ENCODE assay signal across 7 cellular contexts in genomic region chr3:113516115-113516505, GRCh38. TPM values are rescaled to one million over a fixed set of nuclear protein-coding genes. Genes with fewer than 3 reads are reported as not detected.
A peak's percentile ranks its signal among the peaks of the same experiment; 100 is the strongest.
DNase-seq lines count a peak whose midpoint lies in the region; ATAC-seq, FAIRE-seq and TF ChIP-seq lines count a peak whose summit lies in the region.

No MANE protein-coding gene starts in this region.

- H4K20me1 ChIP-seq in DND-41 (ENCODE audit: insufficient read depth, low read length) (no peaks in the 10 kb centered on the region), KMS-11 (ENCODE audit: insufficient read depth) (no peaks in the 10 kb centered on the region), K562 (replicated peaks; ENCODE audit: control insufficient read depth, insufficient read depth, low read length) (no peaks in the 10 kb centered on the region)

- H3K9me1 ChIP-seq in K562 (ENCODE audit: control insufficient read depth, insufficient read depth, low read length) = no peaks in the 10 kb centered on the region

- H3K9me3 Mint-ChIP-seq in natural killer cell treated with Interleukin-12 subunit alpha and Interleukin-12 subunit beta and Interleukin-15 and Interleukin-18, amount 100 ng/mL, for 72 hours = no peaks in the 10 kb centered on the region

- POLR2A ChIA-PET in K562 (lab: Yijun Ruan, JAX) = interaction anchor here (0.6 kb wide), 1 partner anchor 1831 kb away, joined by 3 read pairs; no protein-coding TSS in a partner anchor

- TF ChIP-seq CTCF in DND-41 (IDR thresholded peaks at IDR 0.05; ENCODE audit: borderline replicate concordance, extremely low read depth, low read length, poor library complexity, severe bottlenecking) (no peak), KMS-11 (conservative IDR thresholded peaks at IDR 0.05; ENCODE audit: low read depth, low read length) (no peak), K562 (IDR thresholded peaks at IDR 0.05 in 2 of 3, conservative IDR thresholded peaks at IDR 0.05 in 1 of 3; ENCODE audit: insufficient read depth in 2 of 3, low read depth in 1 of 3, low read length in 3 of 3) (no peak), parathyroid adenoma (IDR thresholded peaks at IDR 0.05) (no peak)

- no peaks in the 10 kb centered on the region for H3K36me3 Mint-ChIP-seq in natural killer cell treated with Interleukin-12 subunit alpha and Interleukin-12 subunit beta and Interleukin-15 and Interleukin-18, amount 100 ng/mL, for 72 hours

- no peak for FAIRE-seq in K562 (lab: Jason Lieb, UNC)

- H2AFZ ChIP-seq in DND-41 (ENCODE audit: low read depth, low read length) = peak overlapping the region; percentile 91
- H2AFZ ChIP-seq in KMS-11 (ENCODE audit: low read depth) = peak overlapping the region; percentile 83; the same call in 1 of the 2 replicates
- 0 out of 2 replicates have a peak overlapping the region, but pooled peaks have one; percentile 9 for H2AFZ ChIP-seq in K562 (ENCODE audit: low read depth, low read length)
- peak overlapping the region; percentile 44 for H2AFZ ChIP-seq in parathyroid adenoma

- H3K27me3 ChIP-seq in DND-41 (ENCODE audit: insufficient read depth, low read length, poor library complexity) = peaks cover 10% of the 10 kb centered on the region
- H3K27me3 ChIP-seq in KMS-11 (ENCODE audit: insufficient read depth, low read depth) = no peaks in the 10 kb centered on the region
- H3K27me3 ChIP-seq in K562 (ENCODE audit: control insufficient read depth in 2 of 2, insufficient read depth in 2 of 2, low read length in 2 of 2) = no peaks in the 10 kb centered on the region
- no peaks in the 10 kb centered on the region for H3K27me3 ChIP-seq in parathyroid adenoma (ENCODE audit: control insufficient read depth, insufficient read depth, low read length)

- no peak overlapping the region for H3K4me3 Mint-ChIP-seq in natural killer cell treated with Interleukin-12 subunit alpha and Interleukin-12 subunit beta and Interleukin-15 and Interleukin-18, amount 100 ng/mL, for 72 hours

- no TSS peak for BruUV-seq in K562 (replicated peaks; lab: Mats Ljungman, UMichigan)

- H3K4me3 ChIP-seq in DND-41 (ENCODE audit: low read depth in 1 of 2, low read length in 2 of 2) (no peak overlapping the region), KMS-11 (IDR thresholded peaks at IDR 0.05; ENCODE audit: insufficient read depth, low read depth, low read length) (no peak overlapping the region), K562 (no peak overlapping the region), parathyroid adenoma (ENCODE audit: low read depth, low read length) (no peak overlapping the region)

- ATAC-seq in DND-41 (ENCODE audit: insufficient read depth, low read depth) (no peak), K562 (no peak), HG03457 (IDR thresholded peaks at IDR 0.05; ENCODE audit: unreplicated experiment) (no peak)
- ATAC-seq in natural killer cell treated with Interleukin-12 subunit alpha and Interleukin-12 subunit beta and Interleukin-15 and Interleukin-18, amount 100 ng/mL, for 72 hours = no peak

- H3K4me1 ChIP-seq in DND-41 (ENCODE audit: insufficient read depth, low read length) (peaks cover 29% of the 10 kb centered on the region), KMS-11 (ENCODE audit: low read depth, poor library complexity, severe bottlenecking) (peaks cover 9% of the 10 kb centered on the region), K562 (replicated peaks in 1 of 2; ENCODE audit: control insufficient read depth in 2 of 2, insufficient read depth in 2 of 2, low read length in 2 of 2) (no peaks in the 10 kb centered on the region; a peak in 1 of 5 replicates), parathyroid adenoma (no peaks in the 10 kb centered on the region)

- H3K4me2 ChIP-seq in DND-41 (ENCODE audit: insufficient read depth, low read length) (peak overlapping the region; percentile 85; the same call in 1 of the 2 replicates), KMS-11 (no peak overlapping the region), K562 (ENCODE audit: insufficient read depth, low read length) (no peak overlapping the region), parathyroid adenoma (ENCODE audit: low read length) (no peak overlapping the region)

- in situ Hi-C loops in K562 (cut with MboI) = no loop called here

- H3K36me3 ChIP-seq in DND-41 (ENCODE audit: insufficient read depth, low read length) (no peaks in the 10 kb centered on the region; the same call in 1 of the 2 replicates), KMS-11 (ENCODE audit: insufficient read depth) (no peaks in the 10 kb centered on the region), K562 (ENCODE audit: control insufficient read depth, insufficient read depth, low read length) (no peaks in the 10 kb centered on the region), parathyroid adenoma (ENCODE audit: control insufficient read depth, insufficient read depth, low read length) (no peaks in the 10 kb centered on the region)

- H3K27ac ChIP-seq in DND-41 (ENCODE audit: low read length) = no peak overlapping the region
- no peak overlapping the region for H3K27ac ChIP-seq in KMS-11
- H3K27ac ChIP-seq in K562 (ENCODE audit: extremely low read depth, low read depth, low read length) = no peak overlapping the region
- H3K27ac ChIP-seq in parathyroid adenoma = no peak overlapping the region

- peaks cover 26% of the 10 kb centered on the region for H3K79me2 ChIP-seq in DND-41 (ENCODE audit: insufficient read depth, low read length)
- H3K79me2 ChIP-seq in KMS-11 (ENCODE audit: insufficient read depth, low read depth) = peaks cover 10% of the 10 kb centered on the region; the same call in 1 of the 2 replicates
- H3K79me2 ChIP-seq in K562 (ENCODE audit: control insufficient read depth, insufficient read depth, low read length) = peaks cover 18% of the 10 kb centered on the region; the same call in 1 of the 3 replicates
- H3K79me2 ChIP-seq in parathyroid adenoma = peaks cover 15% of the 10 kb centered on the region

- DNase-seq in DND-41 (no peak), K562 (ENCODE audit: extremely low read depth in 1 of 4, low spot score in 3 of 4) (peak in 1 of 4 experiments; percentile 2), foreskin melanocyte (no peak)
- DNase-seq in natural killer cell treated with Interleukin-12 subunit alpha and Interleukin-12 subunit beta and Interleukin-15 and Interleukin-18, amount 100 ng/mL, for 72 hours (ENCODE audit: low spot score) = no peak

- H3K4me1 Mint-ChIP-seq in natural killer cell treated with Interleukin-12 subunit alpha and Interleukin-12 subunit beta and Interleukin-15 and Interleukin-18, amount 100 ng/mL, for 72 hours (ENCODE audit: low read depth in 2 of 2) = peaks cover 6% of the 10 kb centered on the region in 2 donors

- no peak for TF ChIP-seq RAD21 in K562 (CRISPR knock-in tag; conservative IDR thresholded peaks at IDR 0.05 in 1 of 2, IDR thresholded peaks at IDR 0.05 in 1 of 2)

- CTCF ChIA-PET in K562 (lab: Yijun Ruan, JAX; ENCODE audit: low intra/inter-chr PET ratio) = interaction anchor here (0.8 kb wide), 1 partner anchor 110 kb away, joined by 3 read pairs; no protein-coding TSS in a partner anchor

- peaks cover 14 to 23% of the 10 kb centered on the region in 2 donors for H3K27me3 Mint-ChIP-seq in natural killer cell treated with Interleukin-12 subunit alpha and Interleukin-12 subunit beta and Interleukin-15 and Interleukin-18, amount 100 ng/mL, for 72 hours

- no peak for TF ChIP-seq POLR2A in K562 (conservative IDR thresholded peaks at IDR 0.05)

- intact Hi-C loops in K562 (cut with micrococcal nuclease) = no loop called here

- H3K9ac ChIP-seq in DND-41 (ENCODE audit: low read depth, low read length) (no peak overlapping the region), KMS-11 (no peak overlapping the region), K562 (ENCODE audit: insufficient read depth in 1 of 2, low read depth in 2 of 2, low read length in 2 of 2) (no peak overlapping the region), parathyroid adenoma (no peak overlapping the region)

- TF ChIP-seq EP300 in K562 (IDR thresholded peaks at IDR 0.05; ENCODE audit: low read length) = no peak

- 35% methylated on average over 5 of the region's 5 CpGs for WGBS in K562 (ENCODE audit: insufficient coverage, low coverage, missing lambda C conversion rate)

- H3K27ac Mint-ChIP-seq in natural killer cell treated with Interleukin-12 subunit alpha and Interleukin-12 subunit beta and Interleukin-15 and Interleukin-18, amount 100 ng/mL, for 72 hours = no peak overlapping the region

- H3K9me3 ChIP-seq in DND-41 (ENCODE audit: insufficient read depth, low read length, severe bottlenecking) (no peaks in the 10 kb centered on the region), K562 (replicated peaks; ENCODE audit: control insufficient read depth, insufficient read depth, low read depth, low read length) (no peaks in the 10 kb centered on the region), parathyroid adenoma (ENCODE audit: control insufficient read depth, low read length) (no peaks in the 10 kb centered on the region)

RNA-seq across cellular contexts. Expression of gene SPICE1, which starts 1.2 kb away (rescaled TPM):
- 9.5 and 38.6 TPM in 2 replicates for total RNA-seq in K562 (2011; cell fraction: chromatin; rRNA removed; ENCODE audit: low replicate concordance)
- total RNA-seq in K562 (2011; cell fraction: nucleolus; rRNA removed) = 5.3 and 8.0 TPM in 2 replicates
- 12.2 and 21.6 TPM in 2 replicates for total RNA-seq in K562 (2011; cell fraction: nucleoplasm; rRNA removed)
- total RNA-seq in K562 (2014; rRNA removed) (3.3 and 5.0 TPM in 2 replicates), K562 (2014; rRNA removed; fragmentation: Illumina TruSeq; extraction: Trizol) (11.4 and 13.3 TPM in 2 replicates), K562 (2015; rRNA removed; fragmentation: Illumina TruSeq; extraction: Trizol) (7.5 and 8.1 TPM in 2 replicates), K562 (2021) (8.0 and 10.6 TPM in 2 replicates)
- polyA plus RNA-seq in K562 (2011; rRNA removed) (6.0 and 6.4 TPM in 2 replicates), K562 (2014; fragmentation: Illumina TruSeq; extraction: Trizol) (4.9 and 5.7 TPM in 2 replicates), K562 (2014; fragmentation: Nextera tagmentation; extraction: Ambion mirVana) (1 to 10 TPM; 2.4 to 3.5 TPM), K562 (2014; rRNA removed) (4.3 and 5.8 TPM in 2 replicates)
- polyA plus RNA-seq in K562 (2011; cell fraction: cytosol; rRNA removed) = 1.2 and 2.1 TPM in 2 replicates
- 7.0 and 8.3 TPM in 2 replicates for polyA plus RNA-seq in K562 (2011; cell fraction: nucleus; rRNA removed)
- polyA plus RNA-seq in K562 (2012) = 3.3 TPM in 2 replicates
- 13.9 and 15.9 TPM in 2 replicates for polyA minus RNA-seq in K562 (2011; rRNA and poly(A)+ RNA removed)
- polyA minus RNA-seq in K562 (2011; cell fraction: cytosol; rRNA and poly(A)+ RNA removed) = 3.9 and 8.5 TPM in 2 replicates
- polyA minus RNA-seq in K562 (2011; cell fraction: nucleus; rRNA and poly(A)+ RNA removed) = 16.7 and 25.0 TPM in 2 replicates
- 10 to 100 TPM; 17.8 to 21.0 TPM for total RNA-seq in natural killer cell treated with Interleukin-12 subunit alpha and Interleukin-12 subunit beta and Interleukin-15 and Interleukin-18, amount 100 ng/mL, for 72 hours

RNA-seq across cellular contexts. Expression of gene SIDT1, which starts 16.2 kb away (rescaled TPM):
- total RNA-seq in K562 (2011; cell fraction: chromatin; rRNA removed; ENCODE audit: low replicate concordance) = not detected in 2 replicates
- total RNA-seq in K562 (2011; cell fraction: nucleolus; rRNA removed) = not detected in 2 replicates
- not detected in 2 replicates for total RNA-seq in K562 (2011; cell fraction: nucleoplasm; rRNA removed)
- total RNA-seq in K562 (2014; rRNA removed) = not detected in 2 replicates
- total RNA-seq in K562 (2014; rRNA removed; fragmentation: Illumina TruSeq; extraction: Trizol) = not detected in 2 replicates
- not detected in 2 replicates for total RNA-seq in K562 (2015; rRNA removed; fragmentation: Illumina TruSeq; extraction: Trizol)
- total RNA-seq in K562 (2021) = 0.18 TPM in 1 of 2 replicates, not detected in the other
- polyA plus RNA-seq in K562 (2011; rRNA removed) = not detected in 2 replicates
- not detected in 2 replicates for polyA plus RNA-seq in K562 (2011; cell fraction: cytosol; rRNA removed)
- not detected in 2 replicates for polyA plus RNA-seq in K562 (2011; cell fraction: nucleus; rRNA removed)
- not detected in 2 replicates for polyA plus RNA-seq in K562 (2012)
- polyA plus RNA-seq in K562 (2014; fragmentation: Illumina TruSeq; extraction: Trizol) = not detected in 2 replicates
- not detected for polyA plus RNA-seq in K562 (2014; fragmentation: Nextera tagmentation; extraction: Ambion mirVana)
- not detected in 2 replicates for polyA plus RNA-seq in K562 (2014; rRNA removed)
- not detected in 2 replicates for polyA minus RNA-seq in K562 (2011; rRNA and poly(A)+ RNA removed)
- not detected in 2 replicates for polyA minus RNA-seq in K562 (2011; cell fraction: cytosol; rRNA and poly(A)+ RNA removed)
- polyA minus RNA-seq in K562 (2011; cell fraction: nucleus; rRNA and poly(A)+ RNA removed) = not detected in 2 replicates
- 10 to 100 TPM; 34.5 to 44.1 TPM for total RNA-seq in natural killer cell treated with Interleukin-12 subunit alpha and Interleukin-12 subunit beta and Interleukin-15 and Interleukin-18, amount 100 ng/mL, for 72 hours

Comparison
In these comparisons a context has a peak if more than half of its experiments do, and no peak if none do; other contexts are left out.
1. H2AFZ ChIP-seq: peak in every context shown above with its lines; median percentile 91 in DND-41; 83 in KMS-11; 44 in parathyroid adenoma; 9 in K562.
2. RNA of gene SIDT1, which starts 16.2 kb away (total RNA-seq): 34.5 to 44.1 TPM in natural killer cell treated with Interleukin-12 subunit alpha and Interleukin-12 subunit beta and Interleukin-15 and Interleukin-18, amount 100 ng/mL, for 72 hours; 0.18 TPM in K562; every median in the first group is over 10 times any median in the second.